In genomic region chr1:32906652-32907051, GRCh38 we compare ENCODE assay signal across 29 cellular contexts. TPM values are rescaled to one million over a fixed set of nuclear protein-coding genes. Genes with fewer than 3 reads are reported as not detected.
"Had no signal": no experiment of that assay in that cellular context is flagged by ENCODE, and none has a peak within 500 bp of the region (broad histone marks: within the 10 kb centered on the region; RNA-seq: fewer than 3 reads in every experiment).

No MANE protein-coding gene starts in this region.

- H3K9me3 ChIP-seq: esophagus muscularis mucosa, gastrocnemius medialis had no signal

- H3K4me1 ChIP-seq: foreskin keratinocyte, gastrocnemius medialis had no signal

- H3K36me3 ChIP-seq: esophagus muscularis mucosa, gastrocnemius medialis, WERI-Rb-1 had no signal

- DNase-seq: activated B cell treated with CpG ODN at 0.5 μM for 24 hours; activated CD4-positive, alpha-beta T cell treated with anti-CD3 and anti-CD28 coated beads for 48 hours; activated CD4-positive, alpha-beta T cell treated with anti-CD3 and anti-CD28 coated beads, Interleukin-2, amount 50 U/mL, for 1 hour; activated CD4-positive, alpha-beta T cell treated with anti-CD3 and anti-CD28 coated beads, Interleukin-2, amount 50 U/mL, for 48 hours; activated CD8-positive, alpha-beta memory T cell treated with anti-CD3 and anti-CD28 coated beads for 24 hours; activated CD8-positive, alpha-beta T cell treated with anti-CD3 and anti-CD28 coated beads for 36 hours; activated effector memory CD4-positive, alpha-beta T cell treated with Interleukin-2 at 50 U/mL for 16 hours; activated gamma-delta T cell treated with Interleukin-2 at 50 U/mL for 16 hours; activated naive CD4-positive, alpha-beta T cell treated with anti-CD3 and anti-CD28 coated beads, Interleukin-2, amount 50 U/mL, for 16 hours; activated naive CD4-positive, alpha-beta T cell treated with Interleukin-2 at 50 U/mL for 16 hours; activated T-cell treated with anti-CD3 and anti-CD28 coated beads, Interleukin-2, amount 50 U/mL, for 4 hours; amniotic stem cell; anterior cingulate cortex; caudate nucleus; dorsolateral prefrontal cortex; effector memory CD8-positive, alpha-beta T cell; erythroblast; foreskin keratinocyte; gastrocnemius medialis; glutamatergic neuron; T-helper 1 cell; T-helper 17 cell; T1000; WERI-Rb-1 had no signal

- H3K27me3 ChIP-seq: dorsolateral prefrontal cortex, esophagus muscularis mucosa, foreskin keratinocyte had no signal

- FAIRE-seq: astrocyte had no signal

- ATAC-seq: activated CD4-positive, CD25-positive, alpha-beta regulatory T cell treated with anti-CD3 and anti-CD28 coated beads, Interleukin-2, amount 50 U/mL, for 24 hours; activated CD8-positive, alpha-beta T cell treated with anti-CD3 and anti-CD28 coated beads for 36 hours; activated T-cell treated with anti-CD3 and anti-CD28 coated beads, Interleukin-2, amount 50 U/mL, for 4 hours; activated T-helper 17 cell treated with anti-CD3 and anti-CD28 coated beads, Interleukin-2, amount 50 U/mL, for 72 hours; effector memory CD8-positive, alpha-beta T cell; foreskin keratinocyte; gastrocnemius medialis; T-helper 17 cell had no signal

- H3K27ac ChIP-seq: coronary artery, dorsolateral prefrontal cortex, esophagus muscularis mucosa, foreskin keratinocyte, gastrocnemius medialis, WERI-Rb-1 had no signal

- H3K4me3 ChIP-seq: coronary artery, dorsolateral prefrontal cortex, esophagus muscularis mucosa, gastrocnemius medialis had no signal

RNA-seq across cellular contexts. Expression of gene TMEM54, which starts 5.5 kb away (rescaled TPM):
- total RNA-seq: T-helper 17 cell had no signal

RNA-seq across cellular contexts. Expression of gene HPCA, which starts 20.4 kb away (rescaled TPM):
- total RNA-seq: activated B cell treated with CpG ODN at 0.5 μM for 24 hours; activated T-cell treated with anti-CD3 and anti-CD28 coated beads, Interleukin-2, amount 50 U/mL, for 4 hours; astrocyte; foreskin keratinocyte; gastrocnemius medialis; T-helper 17 cell had no signal
- polyA plus RNA-seq: foreskin keratinocyte had no signal

RNA-seq across cellular contexts. Expression of gene FNDC5, which starts 35.9 kb away (rescaled TPM):
- total RNA-seq: activated CD8-positive, alpha-beta T cell treated with anti-CD3 and anti-CD28 coated beads for 36 hours; activated T-cell treated with anti-CD3 and anti-CD28 coated beads, Interleukin-2, amount 50 U/mL, for 4 hours; activated T-helper 17 cell treated with anti-CD3 and anti-CD28 coated beads, Interleukin-2, amount 50 U/mL, for 72 hours; foreskin keratinocyte; T-helper 17 cell had no signal
- polyA plus RNA-seq: foreskin keratinocyte had no signal
